In the genomic region with DNA sequence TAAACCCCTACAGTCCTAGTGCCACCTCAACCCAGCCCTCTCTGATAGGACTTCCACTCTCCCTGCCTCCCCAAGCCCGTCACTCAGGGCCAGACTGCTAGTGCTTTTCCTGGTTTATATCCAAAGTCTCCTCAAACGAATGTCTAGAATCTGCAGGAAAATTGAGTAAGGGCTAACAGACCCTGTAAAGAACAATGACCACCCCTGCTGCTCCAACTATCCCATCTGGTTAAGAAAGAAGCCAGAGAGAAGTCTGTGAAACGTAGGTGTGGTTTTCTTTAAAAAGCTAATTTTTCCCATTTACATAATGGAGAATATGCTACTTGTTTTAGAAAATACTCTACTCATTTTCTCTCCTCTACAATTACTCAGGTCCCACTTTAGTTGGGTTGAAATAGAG, we compare ENCODE assay signal across 34 cellular contexts.
"Had no signal": no experiment of that assay in that cellular context is flagged by ENCODE, and none has a peak within 500 bp of the region (broad histone marks: within the 10 kb centered on the region; RNA-seq: fewer than 3 reads in every experiment).

No MANE protein-coding gene starts in this region.

- ATAC-seq: activated CD4-positive, alpha-beta T cell treated with anti-CD3 and anti-CD28 coated beads for 36 hours; activated CD4-positive, CD25-positive, alpha-beta regulatory T cell treated with anti-CD3 and anti-CD28 coated beads, Interleukin-2, amount 50 U/mL, for 24 hours; activated CD8-positive, alpha-beta T cell treated with anti-CD3 and anti-CD28 coated beads, Interleukin-2, amount 10 ng/mL, durations not matched to agents 7 days and 5 days; body of pancreas; Panc1 had no signal

- H3K27me3 ChIP-seq: body of pancreas, breast epithelium, MG63, SJCRH30 had no signal

- H3K27ac ChIP-seq: body of pancreas, breast epithelium, SJCRH30, SK-N-MC had no signal

- H3K36me3 ChIP-seq: breast epithelium, MG63, SJCRH30 had no signal

- H3K36me3 Mint-ChIP-seq: activated naive CD4-positive, alpha-beta T cell treated with anti-CD3 and anti-CD28 coated beads, Interleukin-2, amount 50 U/mL, for 24 hours; activated naive CD8-positive, alpha-beta T cell treated with anti-CD3 and anti-CD28 coated beads, Interleukin-2, amount 10 ng/mL, durations not matched to agents 7 days and 5 days had no signal

- H3K27me3 Mint-ChIP-seq: activated CD4-positive, alpha-beta T cell treated with anti-CD3 and anti-CD28 coated beads for 36 hours; activated CD4-positive, alpha-beta T cell treated with anti-CD3 and anti-CD28 coated beads, Interleukin-2, amount 10 ng/mL, durations not matched to agents 7 days and 5 days; activated naive CD4-positive, alpha-beta T cell treated with anti-CD3 and anti-CD28 coated beads, Interleukin-2, amount 50 U/mL, for 24 hours; activated naive CD8-positive, alpha-beta T cell treated with anti-CD3 and anti-CD28 coated beads, Interleukin-2, amount 10 ng/mL, durations not matched to agents 7 days and 5 days; activated T-cell treated with anti-CD3 and anti-CD28 coated beads, Interleukin-2, amount 50 U/mL, for 24 hours had no signal

- H3K4me3 ChIP-seq: body of pancreas, breast epithelium, MG63, SJCRH30, SK-N-MC had no signal

- FAIRE-seq: astrocyte, TTC549 had no signal

- H3K4me3 Mint-ChIP-seq: activated CD4-positive, alpha-beta T cell treated with anti-CD3 and anti-CD28 coated beads for 36 hours; activated CD4-positive, alpha-beta T cell treated with anti-CD3 and anti-CD28 coated beads, Interleukin-2, amount 10 ng/mL, durations not matched to agents 7 days and 5 days; activated CD8-positive, alpha-beta T cell treated with anti-CD3 and anti-CD28 coated beads, Interleukin-2, amount 10 ng/mL, durations not matched to agents 7 days and 5 days; activated naive CD4-positive, alpha-beta T cell treated with anti-CD3 and anti-CD28 coated beads, Interleukin-2, amount 50 U/mL, for 24 hours; activated naive CD8-positive, alpha-beta T cell treated with anti-CD3 and anti-CD28 coated beads, Interleukin-2, amount 10 ng/mL, durations not matched to agents 7 days and 5 days; activated T-cell treated with anti-CD3 and anti-CD28 coated beads, Interleukin-2, amount 50 U/mL, for 24 hours; T-helper 1 cell treated with Interleukin-12 subunit alpha and Interleukin-12 subunit beta and Interleukin-4 antibody, amounts not matched to agents 30 μg/mL and 1 μg/mL, for 36 hours; T-helper 2 cell treated with Interferon-gamma antibody and Interleukin-4, amounts not matched to agents 5 μg/mL and 100 μg/mL, for 36 hours had no signal

- H3K4me1 Mint-ChIP-seq: activated CD4-positive, alpha-beta T cell treated with anti-CD3 and anti-CD28 coated beads for 36 hours; activated CD4-positive, alpha-beta T cell treated with anti-CD3 and anti-CD28 coated beads, Interleukin-2, amount 10 ng/mL, durations not matched to agents 7 days and 5 days; activated naive CD4-positive, alpha-beta T cell treated with anti-CD3 and anti-CD28 coated beads, Interleukin-2, amount 50 U/mL, for 24 hours; activated naive CD8-positive, alpha-beta T cell treated with anti-CD3 and anti-CD28 coated beads, Interleukin-2, amount 10 ng/mL, durations not matched to agents 7 days and 5 days had no signal

- H3K4me1 ChIP-seq: body of pancreas, breast epithelium, SJCRH30 had no signal

- H3K9me3 Mint-ChIP-seq: activated CD4-positive, alpha-beta T cell treated with anti-CD3 and anti-CD28 coated beads, Interleukin-2, amount 10 ng/mL, durations not matched to agents 7 days and 5 days; activated naive CD4-positive, alpha-beta T cell treated with anti-CD3 and anti-CD28 coated beads, Interleukin-2, amount 50 U/mL, for 24 hours; activated naive CD8-positive, alpha-beta T cell treated with anti-CD3 and anti-CD28 coated beads, Interleukin-2, amount 10 ng/mL, durations not matched to agents 7 days and 5 days; activated T-cell treated with anti-CD3 and anti-CD28 coated beads, Interleukin-2, amount 50 U/mL, for 24 hours; activated T-helper 2 cell treated with anti-CD3 and anti-CD28 coated beads, Interferon-gamma antibody, Interleukin-2, Interleukin-4, amounts not matched to agents 10 μg/mL and 5 μg/mL and 100 μg/mL, durations not matched to agents 14 hours and 24 hours and 36 hours; T-helper 1 cell treated with Interleukin-12 subunit alpha and Interleukin-12 subunit beta and Interleukin-4 antibody, amounts not matched to agents 30 μg/mL and 1 μg/mL, for 36 hours; T-helper 2 cell treated with Interferon-gamma antibody and Interleukin-4, amounts not matched to agents 5 μg/mL and 100 μg/mL, for 36 hours had no signal

- H3K9me3 ChIP-seq: body of pancreas, breast epithelium, MG63, SJCRH30 had no signal

- DNase-seq: activated CD4-positive, alpha-beta T cell treated with anti-CD3 and anti-CD28 coated beads for 36 hours; activated CD4-positive, alpha-beta T cell treated with anti-CD3 and anti-CD28 coated beads, Interleukin-2, amount 10 ng/mL, durations not matched to agents 7 days and 5 days; activated CD4-positive, alpha-beta T cell treated with anti-CD3 and anti-CD28 coated beads, Interleukin-2, amount 50 U/mL, for 48 hours; activated CD8-positive, alpha-beta T cell treated with anti-CD3 and anti-CD28 coated beads, Interleukin-2, amount 10 ng/mL, durations not matched to agents 7 days and 5 days; activated gamma-delta T cell; activated naive CD4-positive, alpha-beta T cell treated with Interleukin-2 at 50 U/mL for 16 hours; activated naive CD8-positive, alpha-beta T cell treated with anti-CD3 and anti-CD28 coated beads, Interleukin-2, amount 10 ng/mL, durations not matched to agents 7 days and 5 days; activated T-cell treated with anti-CD3 and anti-CD28 coated beads, Interleukin-2, amount 50 U/mL, for 24 hours; amygdala; body of pancreas; KBM-7; MG63; NCI-H1048; NCI-H1105 treated with DMSO at 0.1 percent for 48 hours; NCI-H1436; NCI-H1694; NCI-H1930; NCI-H2081 treated with DMSO at 0.1 percent for 48 hours; NCI-H226; NCI-H446 treated with DMSO at 0.1 percent for 48 hours; NCI-H524; NCI-H748 treated with DMSO at 0.1 percent for 48 hours; SHP77 had no signal

- H3K27ac Mint-ChIP-seq: activated CD4-positive, alpha-beta T cell treated with anti-CD3 and anti-CD28 coated beads for 36 hours; activated CD4-positive, alpha-beta T cell treated with anti-CD3 and anti-CD28 coated beads, Interleukin-2, amount 10 ng/mL, durations not matched to agents 7 days and 5 days; activated CD8-positive, alpha-beta T cell treated with anti-CD3 and anti-CD28 coated beads, Interleukin-2, amount 10 ng/mL, durations not matched to agents 7 days and 5 days; activated naive CD4-positive, alpha-beta T cell treated with anti-CD3 and anti-CD28 coated beads, Interleukin-2, amount 50 U/mL, for 24 hours; activated naive CD8-positive, alpha-beta T cell treated with anti-CD3 and anti-CD28 coated beads, Interleukin-2, amount 10 ng/mL, durations not matched to agents 7 days and 5 days; activated T-cell treated with anti-CD3 and anti-CD28 coated beads, Interleukin-2, amount 50 U/mL, for 24 hours; activated T-helper 2 cell treated with anti-CD3 and anti-CD28 coated beads, Interferon-gamma antibody, Interleukin-2, Interleukin-4, amounts not matched to agents 10 μg/mL and 5 μg/mL and 100 μg/mL, durations not matched to agents 14 hours and 24 hours and 36 hours; T-helper 1 cell treated with Interleukin-12 subunit alpha and Interleukin-12 subunit beta and Interleukin-4 antibody, amounts not matched to agents 30 μg/mL and 1 μg/mL, for 36 hours; T-helper 2 cell treated with Interferon-gamma antibody and Interleukin-4, amounts not matched to agents 5 μg/mL and 100 μg/mL, for 36 hours had no signal
